ENCODE assay signal across 1 cellular context in genomic region chr2:46339676-46340459, GRCh38.
TF ChIP-seq lines count a peak whose summit lies in the region.

No MANE protein-coding gene starts in this region.

TF ChIP-seq in K562, 482 proteins besides CTCF, POLR2A, EP300 and RAD21 (continued from another document and continues in another):
- TF ChIP-seq RNF219 (CRISPR knock-in tag; IDR thresholded peaks at IDR 0.05) (no peak), IRF9 (tag; IDR thresholded peaks at IDR 0.05) (peak; percentile 57; the same call in 1 of the 2 replicates), HNRNPLL (IDR thresholded peaks at IDR 0.05; ENCODE audit: low read depth, low read length, poor library complexity, severe bottlenecking) (peak; percentile 68), IFI16 (CRISPR knock-in tag; IDR thresholded peaks at IDR 0.05) (no peak), ZNF408 (CRISPR knock-in tag; IDR thresholded peaks at IDR 0.05; ENCODE audit: low read depth) (no peak), IRF1 (CRISPR knock-in tag; IDR thresholded peaks at IDR 0.05; ENCODE audit: borderline replicate concordance) (no peak), ZNF143 (CRISPR knock-in tag; IDR thresholded peaks at IDR 0.05) (no peak), TFE3 (CRISPR knock-in tag; IDR thresholded peaks at IDR 0.05) (0 out of 2 replicates have a peak, but pooled peaks have one; percentile 3), ZNF79 (CRISPR knock-in tag; IDR thresholded peaks at IDR 0.05; ENCODE audit: low read depth) (no peak; the same call in 1 of the 2 replicates), MTA3 (IDR thresholded peaks at IDR 0.05; ENCODE audit: borderline replicate concordance) (peak; percentile 93), KDM1A (IDR thresholded peaks at IDR 0.05) (peak; percentile 85 to 93), SIN3B (IDR thresholded peaks at IDR 0.05; ENCODE audit: low read depth) (no peak), JUND (IDR thresholded peaks at IDR 0.05; ENCODE audit: borderline replicate concordance, low read depth, low read length) (peak; percentile 93), JUND (tag; IDR thresholded peaks at IDR 0.05; ENCODE audit: borderline replicate concordance, low read depth, low read length) (peak; percentile 93; the same call in 2 of the 3 replicates), TAF15 (IDR thresholded peaks at IDR 0.05; ENCODE audit: low read depth, low read length) (no peak), ZBTB8A (IDR thresholded peaks at IDR 0.05; ENCODE audit: partially characterized antibody) (no peak), SAFB2 (IDR thresholded peaks at IDR 0.05; ENCODE audit: borderline replicate concordance, low read depth, low read length, severe bottlenecking) (no peak), ZNF445 (CRISPR knock-in tag; IDR thresholded peaks at IDR 0.05; ENCODE audit: low read depth) (no peak), MCM3 (IDR thresholded peaks at IDR 0.05) (no peak), MIER1 (IDR thresholded peaks at IDR 0.05; ENCODE audit: low read depth) (no peak), BACH1 (tag; IDR thresholded peaks at IDR 0.05) (peak; percentile 86), ZNF717 (CRISPR knock-in tag; IDR thresholded peaks at IDR 0.05) (no peak), SP1 (CRISPR knock-in tag; IDR thresholded peaks at IDR 0.05) (peak; percentile 81), ZNF436 (CRISPR knock-in tag; IDR thresholded peaks at IDR 0.05) (no peak), ZNF3 (CRISPR knock-in tag; IDR thresholded peaks at IDR 0.05) (no peak), TCFL5 (CRISPR knock-in tag; conservative IDR thresholded peaks at IDR 0.05) (0 out of 2 replicates have a peak, but pooled peaks have one; percentile 43), OTX1 (CRISPR knock-in tag; IDR thresholded peaks at IDR 0.05) (peak; percentile 77), ZNF644 (tag; IDR thresholded peaks at IDR 0.05; ENCODE audit: low read depth) (peak; percentile 95), CAMTA2 (CRISPR knock-in tag; conservative IDR thresholded peaks at IDR 0.05) (no peak), TOE1 (IDR thresholded peaks at IDR 0.05; ENCODE audit: borderline replicate concordance) (peak; percentile 86), TOE1 (CRISPR knock-in tag; IDR thresholded peaks at IDR 0.05; ENCODE audit: borderline replicate concordance, low read depth) (no peak), MED1 (CRISPR knock-in tag; IDR thresholded peaks at IDR 0.05; ENCODE audit: borderline replicate concordance) (no peak), SRF (CRISPR knock-in tag; IDR thresholded peaks at IDR 0.05) (peak; percentile 19 to 80; a peak in 2 of 4 replicates), RHOXF2B (CRISPR knock-in tag; conservative IDR thresholded peaks at IDR 0.05) (no peak), POLR3A (IDR thresholded peaks at IDR 0.05; ENCODE audit: borderline replicate concordance, extremely low read depth, insufficient read depth, insufficient read length) (no peak), TBP (optimal IDR thresholded peaks at IDR 0.05; ENCODE audit: low read depth, low read length) (no peak), ARID3B (CRISPR knock-in tag; IDR thresholded peaks at IDR 0.05; ENCODE audit: borderline replicate concordance) (no peak), ZNF316 (IDR thresholded peaks at IDR 0.05) (no peak; the same call in 1 of the 2 replicates), CHD1 (IDR thresholded peaks at IDR 0.05; ENCODE audit: low read length) (no peak), TAF1 (IDR thresholded peaks at IDR 0.05; ENCODE audit: control insufficient read depth, extremely low read depth, insufficient read depth, low read length, severe bottlenecking) (peak; percentile 33), FOXP1 (CRISPR knock-in tag; IDR thresholded peaks at IDR 0.05) (0 out of 2 replicates have a peak, but pooled peaks have one; percentile 59), GTF3C2 (IDR thresholded peaks at IDR 0.05; ENCODE audit: borderline replicate concordance, extremely low read depth, insufficient read length) (no peak), SMC3 (conservative IDR thresholded peaks at IDR 0.05; ENCODE audit: insufficient read depth, low read depth, low read length) (0 out of 2 replicates have a peak, but pooled peaks have one; percentile 18), NFXL1 (CRISPR knock-in tag; IDR thresholded peaks at IDR 0.05) (no peak), MEIS2 (IDR thresholded peaks at IDR 0.05; ENCODE audit: partially characterized antibody) (peak; percentile 71), XRCC5 (IDR thresholded peaks at IDR 0.05; ENCODE audit: low read depth, low read length) (peak; percentile 56; the same call in 1 of the 2 replicates), RBBP5 (IDR thresholded peaks at IDR 0.05; ENCODE audit: borderline replicate concordance, insufficient read depth, low read length, poor library complexity, severe bottlenecking) (no peak), SRSF3 (IDR thresholded peaks at IDR 0.05; ENCODE audit: insufficient read depth, low read length) (no peak), ZBTB7A (IDR thresholded peaks at IDR 0.05; ENCODE audit: borderline replicate concordance, control insufficient read depth, low read depth, low read length) (no peak; the same call in 1 of the 2 replicates), TFAM (CRISPR knock-in tag; conservative IDR thresholded peaks at IDR 0.05) (no peak), NR2C2 (CRISPR knock-in tag; IDR thresholded peaks at IDR 0.05) (no peak), NR2C2 (tag; IDR thresholded peaks at IDR 0.05) (peak; percentile 77), HMG20B (CRISPR knock-in tag; IDR thresholded peaks at IDR 0.05) (no peak), NCOA4 (IDR thresholded peaks at IDR 0.05; ENCODE audit: partially characterized antibody) (no peak), ESRRB (CRISPR knock-in tag; IDR thresholded peaks at IDR 0.05; ENCODE audit: borderline replicate concordance) (no peak), ZNF586 (CRISPR knock-in tag; conservative IDR thresholded peaks at IDR 0.05) (no peak), ZKSCAN3 (CRISPR knock-in tag; IDR thresholded peaks at IDR 0.05) (no peak), FIP1L1 (IDR thresholded peaks at IDR 0.05; ENCODE audit: low read depth, low read length, poor library complexity, severe bottlenecking) (no peak), CREB1 (IDR thresholded peaks at IDR 0.05) (peak; percentile 64; the same call in 1 of the 2 replicates), CREB1 (CRISPR knock-in tag; IDR thresholded peaks at IDR 0.05) (peak; percentile 52; the same call in 1 of the 2 replicates)
- TF ChIP-seq, protein P1, sequence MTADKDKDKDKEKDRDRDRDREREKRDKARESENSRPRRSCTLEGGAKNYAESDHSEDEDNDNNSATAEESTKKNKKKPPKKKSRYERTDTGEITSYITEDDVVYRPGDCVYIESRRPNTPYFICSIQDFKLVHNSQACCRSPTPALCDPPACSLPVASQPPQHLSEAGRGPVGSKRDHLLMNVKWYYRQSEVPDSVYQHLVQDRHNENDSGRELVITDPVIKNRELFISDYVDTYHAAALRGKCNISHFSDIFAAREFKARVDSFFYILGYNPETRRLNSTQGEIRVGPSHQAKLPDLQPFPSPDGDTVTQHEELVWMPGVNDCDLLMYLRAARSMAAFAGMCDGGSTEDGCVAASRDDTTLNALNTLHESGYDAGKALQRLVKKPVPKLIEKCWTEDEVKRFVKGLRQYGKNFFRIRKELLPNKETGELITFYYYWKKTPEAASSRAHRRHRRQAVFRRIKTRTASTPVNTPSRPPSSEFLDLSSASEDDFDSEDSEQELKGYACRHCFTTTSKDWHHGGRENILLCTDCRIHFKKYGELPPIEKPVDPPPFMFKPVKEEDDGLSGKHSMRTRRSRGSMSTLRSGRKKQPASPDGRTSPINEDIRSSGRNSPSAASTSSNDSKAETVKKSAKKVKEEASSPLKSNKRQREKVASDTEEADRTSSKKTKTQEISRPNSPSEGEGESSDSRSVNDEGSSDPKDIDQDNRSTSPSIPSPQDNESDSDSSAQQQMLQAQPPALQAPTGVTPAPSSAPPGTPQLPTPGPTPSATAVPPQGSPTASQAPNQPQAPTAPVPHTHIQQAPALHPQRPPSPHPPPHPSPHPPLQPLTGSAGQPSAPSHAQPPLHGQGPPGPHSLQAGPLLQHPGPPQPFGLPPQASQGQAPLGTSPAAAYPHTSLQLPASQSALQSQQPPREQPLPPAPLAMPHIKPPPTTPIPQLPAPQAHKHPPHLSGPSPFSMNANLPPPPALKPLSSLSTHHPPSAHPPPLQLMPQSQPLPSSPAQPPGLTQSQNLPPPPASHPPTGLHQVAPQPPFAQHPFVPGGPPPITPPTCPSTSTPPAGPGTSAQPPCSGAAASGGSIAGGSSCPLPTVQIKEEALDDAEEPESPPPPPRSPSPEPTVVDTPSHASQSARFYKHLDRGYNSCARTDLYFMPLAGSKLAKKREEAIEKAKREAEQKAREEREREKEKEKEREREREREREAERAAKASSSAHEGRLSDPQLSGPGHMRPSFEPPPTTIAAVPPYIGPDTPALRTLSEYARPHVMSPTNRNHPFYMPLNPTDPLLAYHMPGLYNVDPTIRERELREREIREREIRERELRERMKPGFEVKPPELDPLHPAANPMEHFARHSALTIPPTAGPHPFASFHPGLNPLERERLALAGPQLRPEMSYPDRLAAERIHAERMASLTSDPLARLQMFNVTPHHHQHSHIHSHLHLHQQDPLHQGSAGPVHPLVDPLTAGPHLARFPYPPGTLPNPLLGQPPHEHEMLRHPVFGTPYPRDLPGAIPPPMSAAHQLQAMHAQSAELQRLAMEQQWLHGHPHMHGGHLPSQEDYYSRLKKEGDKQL (CRISPR knock-in tag; IDR thresholded peaks at IDR 0.05; ENCODE audit: borderline replicate concordance) = 0 out of 2 replicates have a peak, but pooled peaks have one; percentile 16
